Comparison of ENCODE assay signal across 4 cellular contexts in genomic region chr6:42674343-42674742, GRCh38. TPM values are rescaled to one million over a fixed set of nuclear protein-coding genes. Genes with fewer than 3 reads are reported as not detected.
"Had no signal": no experiment of that assay in that cellular context is flagged by ENCODE, and none has a peak within 500 bp of the region (broad histone marks: within the 10 kb centered on the region; RNA-seq: fewer than 3 reads in every experiment).

No MANE protein-coding gene starts in this region.

RNA-seq across cellular contexts. Expression of gene PRPH2, which starts 48.1 kb away (rescaled TPM):
- total RNA-seq: foreskin keratinocyte; hepatocyte; naive thymus-derived CD4-positive, alpha-beta T cell; smooth muscle cell had no signal
- polyA plus RNA-seq: hepatocyte, smooth muscle cell had no signal
